1 cellular context compared by ENCODE assay signal in the genomic region with DNA sequence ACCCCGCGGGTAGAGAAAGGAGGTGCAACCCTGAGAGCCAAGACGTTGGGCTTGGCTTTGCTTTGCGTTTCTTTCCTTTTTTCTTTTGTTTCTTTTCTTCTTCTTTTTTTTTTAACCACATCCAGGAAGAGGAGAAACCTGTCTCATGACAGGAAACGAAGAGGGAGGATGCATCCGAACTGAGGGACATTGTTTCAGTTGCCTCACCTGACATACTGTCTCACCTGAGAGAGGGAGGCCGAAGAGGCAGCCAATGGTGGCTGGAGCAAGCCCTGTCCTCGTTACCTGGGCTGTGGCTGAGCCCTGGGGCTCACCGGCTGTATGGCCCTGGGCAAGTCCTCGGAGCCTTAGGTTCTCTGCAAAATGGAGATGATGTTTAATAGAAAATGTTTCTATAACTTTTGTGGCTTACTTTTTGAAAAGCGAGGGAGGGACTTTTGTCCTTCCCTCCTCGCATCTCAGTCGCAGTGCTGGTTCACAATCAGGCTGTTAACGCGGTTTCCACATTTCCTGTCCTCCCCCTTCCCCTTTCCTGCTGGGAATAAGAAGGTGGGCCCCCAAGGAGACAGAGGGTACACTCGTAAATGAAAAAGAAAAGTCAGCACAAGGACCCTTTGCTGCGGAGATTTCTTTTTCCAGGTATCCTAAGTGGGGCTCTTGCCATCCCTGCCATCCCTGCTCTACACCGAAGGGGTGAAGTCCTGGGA.
TF ChIP-seq lines count a peak whose summit lies in the region.

No MANE protein-coding gene starts in this region.

TF ChIP-seq in HEK293, 187 proteins besides CTCF, POLR2A, EP300 and RAD21 (continued from another document):
- no peak for TF ChIP-seq ZNF10 (tag by site-specific recombination; IDR thresholded peaks at IDR 0.05)
- no peak for TF ChIP-seq ZNF530 (tag by site-specific recombination; IDR thresholded peaks at IDR 0.05; ENCODE audit: low read depth)
- TF ChIP-seq ZNF658 (tag by site-specific recombination; IDR thresholded peaks at IDR 0.05), result no peak
- TF ChIP-seq ZNF362 (tag by site-specific recombination; IDR thresholded peaks at IDR 0.05), result no peak
- TF ChIP-seq ZNF48 (tag by site-specific recombination; IDR thresholded peaks at IDR 0.05), result no peak
- no peak for TF ChIP-seq REPIN1 (tag by site-specific recombination; IDR thresholded peaks at IDR 0.05; ENCODE audit: low read depth)
